Comparison of ENCODE assay signal across 16 cellular contexts in genomic region chr2:8701980-8702379, GRCh38.
"Had no signal": no experiment of that assay in that cellular context is flagged by ENCODE, and none has a peak within 500 bp of the region (broad histone marks: within the 10 kb centered on the region; RNA-seq: fewer than 3 reads in every experiment).

No MANE protein-coding gene starts in this region.

- H3K27ac Mint-ChIP-seq: immature natural killer cell; naive thymus-derived CD4-positive, alpha-beta T cell; nephron progenitor cell; stimulated activated naive CD8-positive, alpha-beta T cell treated with anti-CD3 and anti-CD28 coated beads, Interleukin-15, Interleukin-2, amounts not matched to agents 100 ng/mL and 50 ng/mL, for 24 hours had no signal

- H3K27me3 ChIP-seq: esophagus squamous epithelium, neutrophil, transverse colon had no signal

- ATAC-seq: left colon; left ventricle myocardium superior; naive thymus-derived CD4-positive, alpha-beta T cell; right cardiac atrium had no signal

- H3K4me1 ChIP-seq: esophagus squamous epithelium, transverse colon had no signal

- H3K27ac ChIP-seq: esophagus squamous epithelium, neutrophil, transverse colon had no signal

- H3K9me3 Mint-ChIP-seq: immature natural killer cell; stimulated activated naive CD8-positive, alpha-beta T cell treated with anti-CD3 and anti-CD28 coated beads, Interleukin-15, Interleukin-2, amounts not matched to agents 100 ng/mL and 50 ng/mL, for 24 hours had no signal

- H3K4me3 Mint-ChIP-seq: immature natural killer cell; naive thymus-derived CD4-positive, alpha-beta T cell; nephron progenitor cell; stimulated activated naive CD8-positive, alpha-beta T cell treated with anti-CD3 and anti-CD28 coated beads, Interleukin-15, Interleukin-2, amounts not matched to agents 100 ng/mL and 50 ng/mL, for 24 hours had no signal

- DNase-seq: caudate nucleus; esophagus squamous epithelium; foreskin fibroblast; immature natural killer cell; kidney; left colon; left ventricle myocardium superior; naive thymus-derived CD4-positive, alpha-beta T cell; nephron progenitor cell; right cardiac atrium; small intestine; stimulated activated CD4-positive, alpha-beta T cell treated with anti-CD3 and anti-CD28 coated beads, Interleukin-12 subunit alpha, Interleukin-12 subunit beta, amount 100 ng/mL, for 4 hours; stimulated activated CD4-positive, alpha-beta T cell treated with anti-CD3 and anti-CD28 coated beads, Interleukin-2, amount 100 ng/mL, for 48 hours; transverse colon had no signal

- H3K4me3 ChIP-seq: esophagus squamous epithelium, transverse colon had no signal

- H3K36me3 ChIP-seq: esophagus squamous epithelium, neutrophil, transverse colon had no signal

- H3K4me1 Mint-ChIP-seq: immature natural killer cell, nephron progenitor cell had no signal

- H3K36me3 Mint-ChIP-seq: immature natural killer cell; naive thymus-derived CD4-positive, alpha-beta T cell had no signal

- H3K27me3 Mint-ChIP-seq: naive thymus-derived CD4-positive, alpha-beta T cell; stimulated activated naive CD8-positive, alpha-beta T cell treated with anti-CD3 and anti-CD28 coated beads, Interleukin-15, Interleukin-2, amounts not matched to agents 100 ng/mL and 50 ng/mL, for 24 hours had no signal

- H3K9me3 ChIP-seq: esophagus squamous epithelium, neutrophil, transverse colon had no signal
